In genomic region chr22:39473856-39474255, GRCh38 we compare ENCODE assay signal across 14 cellular contexts. TPM values are rescaled to one million over a fixed set of nuclear protein-coding genes. Genes with fewer than 3 reads are reported as not detected.
DNase-seq lines count a peak whose midpoint lies in the region; ATAC-seq and TF ChIP-seq lines count a peak whose summit lies in the region.
"Had no signal": no experiment of that assay in that cellular context is flagged by ENCODE, and none has a peak within 500 bp of the region (broad histone marks: within the 10 kb centered on the region; RNA-seq: fewer than 3 reads in every experiment).

No MANE protein-coding gene starts in this region.

- H3K27ac Mint-ChIP-seq in osteocyte (ENCODE audit: unreplicated experiment) = no peak overlapping the region
- H3K27ac Mint-ChIP-seq: activated naive CD4-positive, alpha-beta T cell treated with anti-CD3 and anti-CD28 coated beads for 36 hours; effector memory CD8-positive, alpha-beta T cell; stimulated activated naive CD8-positive, alpha-beta T cell treated with anti-CD3 and anti-CD28 coated beads, Interleukin-15, Interleukin-2, amounts not matched to agents 100 ng/mL and 50 ng/mL, for 24 hours had no signal

- no peak overlapping the region for H3K4me3 ChIP-seq in HUES48 (ENCODE audit: low read depth, low read length)
- H3K4me3 ChIP-seq in colonic mucosa = peak overlapping the region; percentile 14

- peak overlapping the region; percentile 26 for H3K27ac ChIP-seq in HUES48 (ENCODE audit: low read depth, low read length)
- peak overlapping the region; percentile 69 for H3K27ac ChIP-seq in colonic mucosa

- H3K36me3 ChIP-seq in HUES48 (ENCODE audit: control insufficient read depth, insufficient read depth, low read length) (no peaks in the 10 kb centered on the region), colonic mucosa (no peaks in the 10 kb centered on the region)

- TF ChIP-seq CTCF in colonic mucosa (IDR thresholded peaks at IDR 0.05) (no peak), osteocyte (IDR thresholded peaks at IDR 0.05) (no peak)

- peak overlapping the region; percentile 10 for H3K4me3 Mint-ChIP-seq in osteocyte (ENCODE audit: unreplicated experiment)
- H3K4me3 Mint-ChIP-seq: activated naive CD4-positive, alpha-beta T cell treated with anti-CD3 and anti-CD28 coated beads for 36 hours; effector memory CD8-positive, alpha-beta T cell; stimulated activated naive CD8-positive, alpha-beta T cell treated with anti-CD3 and anti-CD28 coated beads, Interleukin-15, Interleukin-2, amounts not matched to agents 100 ng/mL and 50 ng/mL, for 24 hours had no signal

- no peaks in the 10 kb centered on the region for H3K27me3 ChIP-seq in HUES48 (ENCODE audit: control insufficient read depth, insufficient read depth, low read length)
- no peaks in the 10 kb centered on the region for H3K27me3 ChIP-seq in colonic mucosa

- no peaks in the 10 kb centered on the region for H3K27me3 Mint-ChIP-seq in osteocyte (ENCODE audit: unreplicated experiment)
- H3K27me3 Mint-ChIP-seq: stimulated activated naive CD8-positive, alpha-beta T cell treated with anti-CD3 and anti-CD28 coated beads, Interleukin-15, Interleukin-2, amounts not matched to agents 100 ng/mL and 50 ng/mL, for 24 hours had no signal

- H3K9me3 ChIP-seq in HUES48 (ENCODE audit: control insufficient read depth, insufficient read depth, low read length) = no peaks in the 10 kb centered on the region
- H3K9me3 ChIP-seq in colonic mucosa = no peaks in the 10 kb centered on the region

- H3K4me1 ChIP-seq in HUES48 (ENCODE audit: control insufficient read depth, insufficient read depth, low read length) (peaks cover 40% of the 10 kb centered on the region), colonic mucosa (peaks cover 35% of the 10 kb centered on the region)

- ATAC-seq in HG02588 (IDR thresholded peaks at IDR 0.05; ENCODE audit: unreplicated experiment) = no peak
- ATAC-seq: effector memory CD8-positive, alpha-beta T cell had no signal

- H3K36me3 Mint-ChIP-seq in osteocyte (ENCODE audit: unreplicated experiment) = no peaks in the 10 kb centered on the region

- no peaks in the 10 kb centered on the region for H3K9me3 Mint-ChIP-seq in osteocyte (ENCODE audit: unreplicated experiment)
- H3K9me3 Mint-ChIP-seq: activated naive CD4-positive, alpha-beta T cell treated with anti-CD3 and anti-CD28 coated beads for 36 hours; effector memory CD8-positive, alpha-beta T cell; stimulated activated naive CD8-positive, alpha-beta T cell treated with anti-CD3 and anti-CD28 coated beads, Interleukin-15, Interleukin-2, amounts not matched to agents 100 ng/mL and 50 ng/mL, for 24 hours had no signal

- peaks cover 64% of the 10 kb centered on the region for H3K4me1 Mint-ChIP-seq in osteocyte (ENCODE audit: unreplicated experiment)

- H3K9ac ChIP-seq in HUES48 (ENCODE audit: low read depth, low read length) = no peak overlapping the region
- H3K9ac ChIP-seq in colonic mucosa (ENCODE audit: low read depth in 2 of 2, low read length in 2 of 2) = peak overlapping the region in 1 of 2 donors; percentile 4

- DNase-seq in colonic mucosa (no peak), osteocyte (ENCODE audit: extremely low spot score, unreplicated experiment) (no peak), hypothalamus (lab: John Stamatoyannopoulos, UW) (no peak)
- no peak for DNase-seq in activated T-cell treated with anti-CD3 and anti-CD28 coated beads, Interleukin-2, amount 50 U/mL, for 1 hour
- DNase-seq: activated CD8-positive, alpha-beta memory T cell treated with anti-CD3 and anti-CD28 coated beads, Interleukin-2, amount 50 U/mL, for 4 hours; activated naive CD4-positive, alpha-beta T cell treated with anti-CD3 and anti-CD28 coated beads for 36 hours; effector memory CD8-positive, alpha-beta T cell; mammary epithelial cell; NCI-H748 treated with DMSO at 0.1 percent for 48 hours; nucleus accumbens; T-helper 1 cell had no signal

- intact Hi-C loops in colonic mucosa (cut with DNase I) = no loop called here

RNA-seq across cellular contexts. Expression of gene MGAT3, which starts 17.0 kb away (rescaled TPM):
- total RNA-seq in colonic mucosa (10 to 100 TPM in 1 of 2 donors, 1 to 10 TPM in 1; 8.9 to 19.1 TPM), osteocyte (9.4 and 10.9 TPM in 2 replicates)

RNA-seq across cellular contexts. Expression of gene MIEF1, which starts 28.2 kb away (rescaled TPM):
- total RNA-seq in colonic mucosa (10 to 100 TPM; 28.6 to 36.6 TPM), osteocyte (24.8 and 25.8 TPM in 2 replicates)

RNA-seq across cellular contexts. Expression of gene ATF4, which starts 46.5 kb away (rescaled TPM):
- 100 to 1,000 TPM; 279 to 302 TPM for total RNA-seq in colonic mucosa
- total RNA-seq in osteocyte = 408 and 440 TPM in 2 replicates

RNA-seq across cellular contexts. Expression of gene RPS19BP1, which starts 58.7 kb away (rescaled TPM):
- total RNA-seq in colonic mucosa (100 to 1,000 TPM in 1 of 2 donors, 10 to 100 TPM in 1; 61.4 to 111 TPM), osteocyte (51.1 and 53.1 TPM in 2 replicates)
